10 cellular contexts compared by ENCODE assay signal in the genomic region with DNA sequence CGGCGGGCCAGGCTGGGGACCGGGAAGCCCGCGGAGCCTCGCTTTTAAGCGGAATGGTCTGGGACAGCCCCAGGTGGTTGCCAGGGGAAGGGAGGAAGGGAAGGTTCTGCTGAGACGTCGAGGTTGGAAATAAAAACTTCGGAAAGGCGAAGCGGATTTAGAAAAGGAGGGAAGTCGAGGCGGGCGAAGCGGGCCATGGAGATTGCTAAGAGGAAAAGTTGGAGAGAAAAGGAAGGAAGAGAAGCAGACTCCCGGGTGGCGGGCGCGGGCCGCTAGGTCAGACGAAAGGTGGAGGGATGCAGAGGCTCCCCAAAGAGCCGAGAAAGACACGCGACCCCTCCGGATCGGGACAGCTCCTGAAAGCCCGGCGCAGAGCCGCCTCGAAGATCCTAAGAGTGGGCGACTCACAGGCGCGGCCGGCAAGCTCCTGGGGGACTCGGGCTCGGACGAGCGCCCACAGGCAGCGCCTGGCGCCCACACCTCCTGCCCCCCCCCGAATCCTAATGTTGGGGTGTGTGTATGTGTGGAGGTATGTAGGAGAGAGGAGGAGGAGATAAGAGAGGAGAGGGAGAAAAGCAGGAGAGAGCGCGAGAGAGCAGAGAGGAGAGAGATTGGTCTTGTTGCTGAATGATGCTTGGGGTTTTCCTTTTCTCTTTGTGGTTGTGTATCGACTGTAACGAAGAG. TPM values are rescaled to one million over a fixed set of nuclear protein-coding genes. Genes with fewer than 3 reads are reported as not detected.
A peak's percentile ranks its signal among the peaks of the same experiment; 100 is the strongest.
DNase-seq lines count a peak whose midpoint lies in the region; ATAC-seq and TF ChIP-seq lines count a peak whose summit lies in the region.
"Had no signal": no experiment of that assay in that cellular context is flagged by ENCODE, and none has a peak within 500 bp of the region (broad histone marks: within the 10 kb centered on the region; RNA-seq: fewer than 3 reads in every experiment).

No MANE protein-coding gene starts in this region.

- TF ChIP-seq CTCF in Panc1 (IDR thresholded peaks at IDR 0.05): no peak

- H3K9ac ChIP-seq in iPS-18a (ENCODE audit: low read length) (no peak overlapping the region), skeletal muscle tissue (ENCODE audit: low read depth in 1 of 3, low read length in 3 of 3) (no peak overlapping the region)

- in situ Hi-C loops in Panc1 (cut with HindIII; ENCODE audit: low pct_unique_long_range_greater_than_20kb, low sequenced_read_pairs): no loop called here

- H3K36me3 ChIP-seq in H7 (replicated peaks; ENCODE audit: control insufficient read depth, insufficient read depth, low read length) (no peaks in the 10 kb centered on the region), Panc1 (ENCODE audit: control insufficient read depth, insufficient read depth, low read length) (no peaks in the 10 kb centered on the region), iPS-18a (ENCODE audit: control insufficient read depth, low read depth, low read length) (no peaks in the 10 kb centered on the region), skeletal muscle tissue (ENCODE audit: control insufficient read depth in 3 of 3, insufficient read depth in 3 of 3, low read length in 3 of 3) (no peaks in the 10 kb centered on the region)

- no peaks in the 10 kb centered on the region for H3K9me3 ChIP-seq in Panc1 (ENCODE audit: control insufficient read depth, insufficient read depth, low read depth, low read length)
- no peaks in the 10 kb centered on the region for H3K9me3 ChIP-seq in iPS-18a (ENCODE audit: control insufficient read depth, low read depth, low read length)
- no peaks in the 10 kb centered on the region for H3K9me3 ChIP-seq in skeletal muscle tissue (ENCODE audit: control insufficient read depth in 3 of 3, low read length in 3 of 3)

- peak overlapping the region; percentile 10; the same call in 1 of the 2 replicates for H3K4me3 ChIP-seq in H7 (ENCODE audit: insufficient read depth, low read depth, low read length)
- peak overlapping the region; percentile 3 to 28; a peak in 3 of 4 replicates for H3K4me3 ChIP-seq in Panc1 (ENCODE audit: low read depth in 2 of 2, low read length in 2 of 2)
- peak overlapping the region; percentile 54 for H3K4me3 ChIP-seq in iPS-18a (ENCODE audit: low read length)
- H3K4me3 ChIP-seq in skeletal muscle tissue (ENCODE audit: low read length in 3 of 3): peak overlapping the region in 2 of 3 donors; percentile 31 to 43

- BruUV-seq in Panc1 (replicated peaks; lab: Mats Ljungman, UMichigan): no TSS peak

- H3K4me1 ChIP-seq in Panc1 (ENCODE audit: control insufficient read depth, insufficient read depth, low read length) (no peaks in the 10 kb centered on the region), iPS-18a (ENCODE audit: control insufficient read depth, low read depth, low read length) (peaks cover 52% of the 10 kb centered on the region), skeletal muscle tissue (ENCODE audit: control insufficient read depth in 3 of 3, insufficient read depth in 3 of 3, low read length in 3 of 3) (peaks cover 0 to 8% (median 6%) of the 10 kb centered on the region in 3 donors)

- CTCF ChIA-PET in Panc1 (lab: Charles Lee): no interaction called here

- H3K27me3 ChIP-seq in H7 (ENCODE audit: control insufficient read depth, insufficient read depth, low read length) (peaks cover 96% of the 10 kb centered on the region), Panc1 (ENCODE audit: control insufficient read depth, insufficient read depth, low read length) (peaks cover 33% of the 10 kb centered on the region), iPS-18a (ENCODE audit: control insufficient read depth, insufficient read depth, low read length) (peaks cover 100% of the 10 kb centered on the region), skeletal muscle tissue (ENCODE audit: control insufficient read depth in 3 of 3, insufficient read depth in 3 of 3, low read length in 3 of 3) (peaks cover 69 to 90% (median 85%) of the 10 kb centered on the region in 3 donors)

- H3K27ac ChIP-seq in Panc1 (ENCODE audit: low read length) (no peak overlapping the region), iPS-18a (ENCODE audit: low read length) (no peak overlapping the region), skeletal muscle tissue (ENCODE audit: low read depth, low read length) (no peak overlapping the region)

- intact Hi-C loops in Panc1 (cut with micrococcal nuclease; ENCODE audit: unreplicated experiment): loop anchor here (5.0 kb wide), 4 partner anchors 532 to 1202 kb away; no protein-coding TSS in a partner anchor
- intact Hi-C loops in left ventricle myocardium superior (cut with micrococcal nuclease): loop anchor here (10.0 kb wide), 1 partner anchor 1205 kb away; no protein-coding TSS in a partner anchor

- ATAC-seq in Panc1: 0 out of 2 replicates have a peak, but pooled peaks have one; percentile 9
- no peak for ATAC-seq in GM19328 (IDR thresholded peaks at IDR 0.05; ENCODE audit: unreplicated experiment)
- ATAC-seq in left ventricle myocardium superior: no peak

- DNase-seq in H7: peak; percentile 76
- no peak for DNase-seq in Panc1 (ENCODE audit: low read depth, low spot score)
- no peak for DNase-seq in NOMO-1 (lab: John Stamatoyannopoulos, UW; ENCODE audit: unreplicated experiment in 2 of 2)
- no peak for DNase-seq in left ventricle myocardium superior
- DNase-seq: activated CD8-positive, alpha-beta memory T cell treated with anti-CD3 and anti-CD28 coated beads, Interleukin-2, amount 50 U/mL, for 48 hours; NCI-H1436 treated with DMSO at 0.1 percent for 48 hours had no signal

- POLR2A ChIA-PET in Panc1 (lab: Charles Lee): interaction anchor here (0.6 kb wide), 1 partner anchor 466 kb away, joined by 4 read pairs; no protein-coding TSS in a partner anchor

RNA-seq across cellular contexts. Expression of a gene that starts 1.4 kb away (rescaled TPM):
- total RNA-seq in H7 (2014; rRNA removed; shearing (Covaris generic)): not detected in 2 replicates
- total RNA-seq in Panc1 (2021; ENCODE audit: unreplicated experiment): not detected
- not detected for polyA plus RNA-seq in Panc1 (2012; ENCODE audit: insufficient read length)
- total RNA-seq in skeletal muscle tissue: not detected
- total RNA-seq in left ventricle myocardium superior: not detected
- total RNA-seq: liver had no signal
- polyA plus RNA-seq: liver had no signal
